In the genomic region with DNA sequence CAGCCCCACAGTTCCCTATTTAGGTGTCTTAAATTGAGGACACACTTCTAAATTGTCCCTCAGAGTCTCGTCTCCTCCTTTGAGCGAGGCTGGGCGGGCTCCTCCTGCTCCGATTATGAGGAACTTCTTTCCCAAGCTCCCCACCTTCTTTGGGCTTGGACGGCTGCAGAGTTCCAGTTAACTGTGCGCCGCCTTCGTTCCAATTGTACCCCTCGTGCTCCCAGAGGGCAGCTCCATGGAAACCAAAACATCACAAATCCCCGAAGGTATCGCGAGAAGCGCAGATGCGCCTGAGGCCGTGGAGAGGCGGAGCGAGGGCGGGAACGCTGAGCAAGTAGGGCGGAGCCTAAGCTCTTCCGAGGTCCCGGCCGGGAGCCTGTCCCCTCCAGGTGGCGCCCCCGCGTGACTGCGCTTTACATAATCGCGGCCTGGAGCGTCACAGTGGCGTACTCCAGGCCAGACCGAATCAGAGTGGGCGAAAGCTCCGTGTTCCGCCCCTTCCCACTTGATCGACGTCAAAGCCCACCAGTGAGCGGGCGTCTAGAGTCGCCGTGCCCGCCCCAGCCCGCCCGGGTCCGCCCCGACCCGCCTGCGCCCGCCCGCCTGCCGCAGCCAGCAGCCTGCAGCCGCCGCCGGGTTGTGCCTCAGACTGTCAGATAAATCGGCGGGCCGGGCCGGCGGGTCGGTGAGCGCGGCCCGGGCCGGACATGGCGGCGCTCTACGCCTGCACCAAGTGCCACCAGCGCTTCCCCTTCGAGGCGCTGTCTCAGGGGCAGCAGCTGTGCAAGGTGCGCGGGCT, we compare ENCODE assay signal across 8 cellular contexts. TPM values are rescaled to one million over a fixed set of nuclear protein-coding genes. Genes with fewer than 3 reads are reported as not detected.
A peak's percentile ranks its signal among the peaks of the same experiment; 100 is the strongest.
DNase-seq lines count a peak whose midpoint lies in the region; ATAC-seq and TF ChIP-seq lines count a peak whose summit lies in the region.

Gene FAM76A, plus strand, starts transcription at position 588 of the 799 bp plus-strand sequence. Its CDS starts 120 bp downstream, at position 708.

- peaks cover 20% of the 10 kb centered on the region for H3K36me3 Mint-ChIP-seq in activated B cell treated with CpG ODN at 0.5 μM for 24 hours (ENCODE audit: low read depth)

- peak in 2 of 3 donors; percentile 25 to 85 for TF ChIP-seq POLR2A in spleen (IDR thresholded peaks at IDR 0.05)

- peaks cover 26% of the 10 kb centered on the region for H3K4me1 Mint-ChIP-seq in activated B cell treated with CpG ODN at 0.5 μM for 24 hours

- DNase-seq in AG10803 (ENCODE audit: low read depth) (peak; percentile 99), NCI-H345 (lab: John Stamatoyannopoulos, UW) (peak; percentile 100), activated B cell treated with CpG ODN at 0.5 μM for 24 hours (peak; percentile 98), inferior parietal cortex (ENCODE audit: extremely low spot score) (peak; percentile 99), spleen (peak; percentile 100)
- peak; percentile 100 for DNase-seq in central memory CD4-positive, alpha-beta T cell

- H3K4me3 ChIP-seq in AG10803 (ENCODE audit: low read length) (peak within 1 kb of the TSS; percentile 85), spleen (peak within 1 kb of the TSS; percentile 89 to 98 (median 94))

- H3K9me3 ChIP-seq in spleen: no peaks in the 10 kb centered on the region

- peak within 1 kb of the TSS; percentile 97 for H3K27ac Mint-ChIP-seq in activated B cell treated with CpG ODN at 0.5 μM for 24 hours

- intact Hi-C loops in activated B cell treated with CpG ODN at 0.5 μM for 24 hours (cut with micrococcal nuclease): loop anchor here (1.0 to 5.0 kb wide), 8 partner anchors 48 to 713 kb away; partner anchors contain the start of genes IFI6, PPP1R8, STX12 and SYTL1
- intact Hi-C loops in spleen (cut with DNase I; ENCODE audit: low total_unique reads): loop anchor here (5.0 kb wide), 1 partner anchor 53 kb away; the partner anchor contains the start of gene IFI6

- H3K4me1 ChIP-seq in spleen: peaks cover 12 to 45% (median 21%) of the 10 kb centered on the region in 6 donors

- peak within 1 kb of the TSS; percentile 88 for H3K4me3 Mint-ChIP-seq in activated B cell treated with CpG ODN at 0.5 μM for 24 hours

- peak; percentile 93 for ATAC-seq in GM19023 (IDR thresholded peaks at IDR 0.05; ENCODE audit: unreplicated experiment)
- peak; percentile 93 for ATAC-seq in HG03280 (IDR thresholded peaks at IDR 0.05; ENCODE audit: unreplicated experiment)
- ATAC-seq in activated B cell treated with CpG ODN at 0.5 μM for 24 hours (ENCODE audit: low read depth): peak; percentile 93

- no peaks in the 10 kb centered on the region for H3K27me3 Mint-ChIP-seq in activated B cell treated with CpG ODN at 0.5 μM for 24 hours

- H3K9me3 Mint-ChIP-seq in activated B cell treated with CpG ODN at 0.5 μM for 24 hours: no peaks in the 10 kb centered on the region

- CTCF ChIA-PET in activated B cell treated with CpG ODN at 0.5 μM for 24 hours (lab: Charles Lee): interaction anchor here (0.6 to 1.3 kb wide), 7 partner anchors 46 to 1914 kb away, joined by 3 to 17 read pairs (median 3); partner anchors contain the start of gene IFI6

- peak within 1 kb of the TSS; percentile 84 to 95 (median 94) for H3K27ac ChIP-seq in spleen

- POLR2A ChIA-PET in activated B cell treated with CpG ODN at 0.5 μM for 24 hours (lab: Charles Lee): interaction anchor here (0.5 to 2.2 kb wide), 24 partner anchors 19 to 1491 kb away, joined by 3 to 42 read pairs (median 3); partner anchors contain the start of genes CEP85, GPATCH3, IFI6 and MED18

- 2 to 4% (median 3%) methylated on average over 38 to 72 of the region's 72 CpGs for WGBS in spleen, 5 donors

- peaks cover 0 to 31% (median 6%) of the 10 kb centered on the region in 6 donors for H3K36me3 ChIP-seq in spleen

- TF ChIP-seq CTCF in AG10803 (conservative IDR thresholded peaks at IDR 0.05; ENCODE audit: low read length) (peak; percentile 44), activated B cell treated with CpG ODN at 0.5 μM for 24 hours (IDR thresholded peaks at IDR 0.05) (no peak), spleen (IDR thresholded peaks at IDR 0.05 in 8 of 11, conservative IDR thresholded peaks at IDR 0.05 in 3 of 11) (peak in 9 of 11 experiments; percentile 52 to 87 (median 70))

- H3K27me3 ChIP-seq in spleen (replicated peaks in 1 of 7): no peaks in the 10 kb centered on the region

RNA-seq across cellular contexts. Expression of gene FAM76A, which starts in this region (rescaled TPM):
- 14.9 and 19.3 TPM in 2 replicates for total RNA-seq in activated B cell treated with CpG ODN at 0.5 μM for 24 hours
- 10 to 100 TPM; 10.1 to 18.2 (median 15.5) TPM for total RNA-seq in spleen
- 1 to 10 TPM; 4.0 to 5.4 (median 4.1) TPM for polyA plus RNA-seq in spleen

Comparison
In these comparisons a context has a peak if more than half of its experiments do, and no peak if none do; other contexts are left out.
1. Peak in every context shown above with its lines: DNase-seq, ATAC-seq, H3K4me3 ChIP-seq and H3K27ac ChIP-seq.